15 cellular contexts compared by ENCODE assay signal in the genomic region with DNA sequence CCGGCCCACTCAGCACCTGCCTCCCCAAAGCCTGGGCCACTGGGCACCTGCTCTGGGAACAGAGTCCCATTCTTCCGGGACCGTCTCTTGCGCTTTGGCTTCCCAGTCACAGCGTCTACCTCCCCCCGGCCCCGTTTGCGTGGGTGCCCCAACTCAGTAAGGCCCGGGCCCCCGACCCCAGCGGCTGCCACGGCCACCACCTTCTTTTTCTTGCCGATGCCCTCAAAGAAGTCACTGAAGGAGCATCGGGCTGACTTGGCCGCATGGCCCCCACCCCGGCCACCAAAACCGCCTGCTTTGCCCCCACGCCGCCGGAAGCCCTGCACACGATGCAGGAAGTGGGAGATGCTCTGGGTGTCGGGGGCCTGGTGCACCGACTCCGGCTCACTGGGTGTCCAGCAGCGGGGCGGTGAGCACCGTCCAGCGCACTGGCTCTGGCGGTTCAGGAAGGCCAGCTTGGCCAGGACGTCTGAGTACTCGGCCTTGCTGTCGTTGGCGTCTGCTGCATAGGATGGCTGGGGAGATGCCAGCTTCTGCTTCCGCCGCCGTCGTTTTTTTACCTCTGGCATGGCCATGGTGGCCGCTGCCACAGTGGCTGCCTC. TPM values are rescaled to one million over a fixed set of nuclear protein-coding genes. Genes with fewer than 3 reads are reported as not detected.
DNase-seq lines count a peak whose midpoint lies in the region; ATAC-seq, FAIRE-seq and TF ChIP-seq lines count a peak whose summit lies in the region.
"Had no signal": no experiment of that assay in that cellular context is flagged by ENCODE, and none has a peak within 500 bp of the region (broad histone marks: within the 10 kb centered on the region; RNA-seq: fewer than 3 reads in every experiment).

No MANE protein-coding gene starts in this region.

- no peak overlapping the region for H2BK15ac ChIP-seq in neuronal stem cell (ENCODE audit: low read length)

- H3K4me3 Mint-ChIP-seq in astrocyte (ENCODE audit: unreplicated experiment), result no peak overlapping the region
- H3K4me3 Mint-ChIP-seq: B cell; CD4-positive, alpha-beta T cell; IgD-negative memory B cell had no signal

- no peak overlapping the region for H3K14ac ChIP-seq in neuronal stem cell (ENCODE audit: low read length)

- no peaks in the 10 kb centered on the region for H3K27me3 ChIP-seq in left ventricle myocardium inferior (ENCODE audit: low read depth)
- H3K27me3 ChIP-seq in astrocyte (ENCODE audit: insufficient read depth, low read length), result no peaks in the 10 kb centered on the region
- no peaks in the 10 kb centered on the region for H3K27me3 ChIP-seq in neuronal stem cell (ENCODE audit: control insufficient read depth in 3 of 3, insufficient read depth in 3 of 3, low read depth in 1 of 3, low read length in 3 of 3)

- H3K9ac ChIP-seq in astrocyte (ENCODE audit: low read length) (no peak overlapping the region), neuronal stem cell (ENCODE audit: low read depth, low read length, poor library complexity) (no peak overlapping the region)

- H3K36me3 ChIP-seq in left ventricle myocardium inferior (peaks cover 79% of the 10 kb centered on the region), astrocyte (ENCODE audit: insufficient read depth, low read length) (peaks cover 3% of the 10 kb centered on the region), neuronal stem cell (replicated peaks in 1 of 2; ENCODE audit: control insufficient read depth in 2 of 2, insufficient read depth in 2 of 2, low read length in 2 of 2) (peaks cover 59 to 98% of the 10 kb centered on the region in 2 donors)

- peaks cover 10% of the 10 kb centered on the region for H3K36me3 Mint-ChIP-seq in astrocyte (ENCODE audit: low read depth, unreplicated experiment)

- no peak overlapping the region for H3K18ac ChIP-seq in neuronal stem cell (ENCODE audit: low read length)

- H2AFZ ChIP-seq in astrocyte (ENCODE audit: low read depth, low read length) (no peak overlapping the region), neuronal stem cell (ENCODE audit: low read length) (no peak overlapping the region)

- H3K4me1 ChIP-seq in left ventricle myocardium inferior (peaks cover 44% of the 10 kb centered on the region), astrocyte (ENCODE audit: insufficient read depth, low read length) (peaks cover 10% of the 10 kb centered on the region), neuronal stem cell (ENCODE audit: control insufficient read depth in 2 of 2, insufficient read depth in 1 of 2, low read depth in 1 of 2, low read length in 2 of 2) (no peaks in the 10 kb centered on the region)

- peaks cover 28% of the 10 kb centered on the region for H4K20me1 ChIP-seq in astrocyte (ENCODE audit: insufficient read depth, low read length)

- peak overlapping the region; percentile 31 for H3K23ac ChIP-seq in neuronal stem cell (ENCODE audit: low read depth, low read length, poor library complexity)

- no peaks in the 10 kb centered on the region for H3K27me3 Mint-ChIP-seq in astrocyte (ENCODE audit: low read depth, unreplicated experiment)
- H3K27me3 Mint-ChIP-seq: B cell; CD4-positive, alpha-beta T cell; IgD-negative memory B cell had no signal

- H2BK120ac ChIP-seq in neuronal stem cell (ENCODE audit: low read depth, low read length), result no peak overlapping the region

- H3K79me1 ChIP-seq in neuronal stem cell (ENCODE audit: low read depth, low read length), result peaks cover 29% of the 10 kb centered on the region

- no peak overlapping the region for H4K91ac ChIP-seq in neuronal stem cell (ENCODE audit: low read depth, low read length, poor library complexity)

- FAIRE-seq in astrocyte (lab: Jason Lieb, UNC), result no peak
- FAIRE-seq: A204.1, H54 had no signal

- peak overlapping the region; percentile 48 for H4K8ac ChIP-seq in neuronal stem cell (ENCODE audit: low read depth, low read length)

- H2AK5ac ChIP-seq in neuronal stem cell (ENCODE audit: low read depth, low read length), result no peak overlapping the region

- H2BK5ac ChIP-seq in neuronal stem cell (ENCODE audit: low read length), result no peak overlapping the region

- TF ChIP-seq CTCF in left ventricle myocardium inferior (IDR thresholded peaks at IDR 0.05; ENCODE audit: borderline replicate concordance), result no peak
- no peak for TF ChIP-seq CTCF in astrocyte (IDR thresholded peaks at IDR 0.05; ENCODE audit: insufficient read depth, low read depth, low read length)

- H3K4me3 ChIP-seq in left ventricle myocardium inferior, result no peak overlapping the region
- H3K4me3 ChIP-seq in astrocyte (ENCODE audit: insufficient read depth, low read depth, low read length), result no peak overlapping the region
- no peak overlapping the region for H3K4me3 ChIP-seq in neuronal stem cell (ENCODE audit: low read length in 2 of 2)

- H3K9me3 ChIP-seq in left ventricle myocardium inferior (replicated peaks), result no peaks in the 10 kb centered on the region
- no peaks in the 10 kb centered on the region for H3K9me3 ChIP-seq in astrocyte (ENCODE audit: insufficient read depth, low read depth, low read length)
- H3K9me3 ChIP-seq in neuronal stem cell (replicated peaks in 1 of 2; ENCODE audit: control insufficient read depth in 2 of 2, insufficient read depth in 1 of 2, low read depth in 1 of 2, low read length in 2 of 2), result no peaks in the 10 kb centered on the region

- H3K9me3 Mint-ChIP-seq in astrocyte (ENCODE audit: unreplicated experiment), result no peaks in the 10 kb centered on the region
- H3K9me3 Mint-ChIP-seq: CD4-positive, alpha-beta T cell; IgD-negative memory B cell had no signal

- no peak overlapping the region for H3K4ac ChIP-seq in neuronal stem cell (ENCODE audit: low read length)

- H2BK12ac ChIP-seq in neuronal stem cell (ENCODE audit: low read length), result no peak overlapping the region

- ATAC-seq in left cardiac atrium, result no peak
- ATAC-seq in HG02970 (IDR thresholded peaks at IDR 0.05; ENCODE audit: low FRiP score, unreplicated experiment), result no peak
- ATAC-seq in left colon, result no peak
- ATAC-seq: HCT116 had no signal

- peak overlapping the region; percentile 41 for H3K27ac Mint-ChIP-seq in astrocyte (ENCODE audit: unreplicated experiment)
- H3K27ac Mint-ChIP-seq: B cell; CD4-positive, alpha-beta T cell; IgD-negative memory B cell had no signal

- no peak overlapping the region for H3K27ac ChIP-seq in left ventricle myocardium inferior (replicated peaks)
- H3K27ac ChIP-seq in astrocyte (ENCODE audit: low read depth, low read length), result no peak overlapping the region
- H3K27ac ChIP-seq in neuronal stem cell (replicated peaks; ENCODE audit: low read length), result no peak overlapping the region

- peak; percentile 14 for DNase-seq in left ventricle myocardium inferior
- DNase-seq in left cardiac atrium, result no peak
- no peak for DNase-seq in astrocyte (ENCODE audit: low read depth)
- no peak for DNase-seq in neuronal stem cell (ENCODE audit: low spot score)
- no peak for DNase-seq in RKO (ENCODE audit: low spot score)
- DNase-seq in left colon, result no peak
- DNase-seq: Calu3; CD4-positive, alpha-beta T cell; DMS 273 treated with DMSO at 0.1 percent for 48 hours had no signal

- intact Hi-C loops in left ventricle myocardium inferior (cut with micrococcal nuclease) (no loop called here), left cardiac atrium (cut with DNase I) (loop anchor here in 1 of 2 donors (10.0 kb wide), 1 partner anchor 115 kb away; no protein-coding TSS in a partner anchor), left colon (cut with DNase I, micrococcal nuclease) (no loop called here)

- H3K79me2 ChIP-seq in astrocyte (ENCODE audit: insufficient read depth, low read length), result peaks cover 11% of the 10 kb centered on the region

- peaks cover 17% of the 10 kb centered on the region for H3K4me1 Mint-ChIP-seq in astrocyte (ENCODE audit: low read depth, unreplicated experiment)

- no peak overlapping the region for H3K4me2 ChIP-seq in astrocyte (ENCODE audit: low read length)
- no peak overlapping the region for H3K4me2 ChIP-seq in neuronal stem cell (ENCODE audit: insufficient read depth, low read length, poor library complexity, severe bottlenecking)

- WGBS in neuronal stem cell (ENCODE audit: extremely low coverage in 2 of 2, insufficient read length in 2 of 2, insufficient replicate concordance in 1 of 2), 2 donors, result no CpG with 5 or more reads among the region's 38 CpGs

RNA-seq across cellular contexts. Expression of a gene that starts 54.0 kb away (rescaled TPM):
- 40.1 TPM for total RNA-seq in left ventricle myocardium inferior
- 10 to 100 TPM; 37.6 to 39.1 TPM for total RNA-seq in left cardiac atrium
- total RNA-seq in astrocyte, result 74.0 and 75.7 TPM in 2 replicates
- 22.9 TPM for polyA plus RNA-seq in neuronal stem cell (2013, experiment 1 of 2)
- polyA plus RNA-seq in neuronal stem cell (2013, experiment 2 of 2), result 22.9 TPM
- total RNA-seq in left colon, result 10 to 100 TPM; 21.5 to 25.2 TPM

RNA-seq across cellular contexts. Expression of a gene that starts 59.9 kb away (rescaled TPM):
- total RNA-seq in left ventricle myocardium inferior (51.2 TPM), left cardiac atrium (10 to 100 TPM; 71.8 to 77.4 TPM), astrocyte (86.9 and 88.0 TPM in 2 replicates), left colon (100 to 1,000 TPM in 1 of 2 donors, 10 to 100 TPM in 1; 97.7 to 144 TPM)
- polyA plus RNA-seq in neuronal stem cell (2013, experiment 1 of 2), result 44.1 TPM
- polyA plus RNA-seq in neuronal stem cell (2013, experiment 2 of 2), result 45.8 TPM
